10 cellular contexts compared by ENCODE assay signal in genomic region chr16:80317132-80318098, GRCh38.
DNase-seq lines count a peak whose midpoint lies in the region; ATAC-seq and TF ChIP-seq lines count a peak whose summit lies in the region.
"Had no signal": no experiment of that assay in that cellular context is flagged by ENCODE, and none has a peak within 500 bp of the region (broad histone marks: within the 10 kb centered on the region; RNA-seq: fewer than 3 reads in every experiment).

No MANE protein-coding gene starts in this region.

- H3K27me3 ChIP-seq in foreskin keratinocyte (no peaks in the 10 kb centered on the region), esophagus muscularis mucosa (no peaks in the 10 kb centered on the region)

- TF ChIP-seq POLR2A in esophagus muscularis mucosa (IDR thresholded peaks at IDR 0.05; ENCODE audit: low read depth), result no peak

- ATAC-seq in foreskin keratinocyte (peak; percentile 70), GM18907 (IDR thresholded peaks at IDR 0.05; ENCODE audit: unreplicated experiment) (no peak)

- intact Hi-C loops in esophagus muscularis mucosa (cut with DNase I), result no loop called here

- TF ChIP-seq EP300 in esophagus muscularis mucosa (IDR thresholded peaks at IDR 0.05), result no peak

- H3K4me1 ChIP-seq in foreskin keratinocyte (no peaks in the 10 kb centered on the region), esophagus muscularis mucosa (no peaks in the 10 kb centered on the region)
- H3K4me1 ChIP-seq: sigmoid colon had no signal

- H3K4me3 ChIP-seq in esophagus muscularis mucosa, result no peak overlapping the region
- H3K4me3 ChIP-seq: sigmoid colon had no signal

- no peak overlapping the region for H3K27ac ChIP-seq in 22Rv1
- no peak overlapping the region for H3K27ac ChIP-seq in foreskin keratinocyte
- no peak overlapping the region for H3K27ac ChIP-seq in esophagus muscularis mucosa (replicated peaks in 1 of 4)
- H3K27ac ChIP-seq: sigmoid colon had no signal

- H3K36me3 ChIP-seq in esophagus muscularis mucosa, result no peaks in the 10 kb centered on the region
- H3K36me3 ChIP-seq: sigmoid colon had no signal

- 65% methylated on average over 19 of the region's 20 CpGs for WGBS in esophagus muscularis mucosa

- no peaks in the 10 kb centered on the region for H3K9me3 ChIP-seq in esophagus muscularis mucosa
- H3K9me3 ChIP-seq: sigmoid colon had no signal

- peak; percentile 54 for TF ChIP-seq CTCF in 22Rv1 (IDR thresholded peaks at IDR 0.05)
- TF ChIP-seq CTCF in foreskin keratinocyte (conservative IDR thresholded peaks at IDR 0.05), result peak; percentile 53
- no peak for TF ChIP-seq CTCF in esophagus muscularis mucosa (IDR thresholded peaks at IDR 0.05)

- DNase-seq in ELR (ENCODE audit: low read depth) (peak; percentile 32), NOMO-1 treated with DMSO at 0.1 percent for 48 hours (lab: John Stamatoyannopoulos, UW; ENCODE audit: unreplicated experiment) (peak; percentile 92), foreskin keratinocyte (peak in 1 of 2 donors; percentile 7), NCI-H128 (lab: John Stamatoyannopoulos, UW; ENCODE audit: unreplicated experiment) (no peak), esophagus muscularis mucosa (ENCODE audit: extremely low spot score) (no peak)
- no peak for DNase-seq in activated T-cell treated with anti-CD3 and anti-CD28 coated beads, Interleukin-2, amount 50 U/mL, for 1 hour
- DNase-seq: NCI-H1694 treated with DMSO at 0.1 percent for 48 hours, sigmoid colon had no signal

Comparison
In these comparisons a context has a peak if more than half of its experiments do, and no peak if none do; other contexts are left out.
1. CTCF ChIP-seq: peak in 22Rv1 (single experiment) and foreskin keratinocyte (single experiment); none in esophagus muscularis mucosa (0 of 3).
2. DNase-seq: peak in ELR (single experiment) and NOMO-1 treated with DMSO at 0.1 percent for 48 hours (single experiment); none in NCI-H128 (single experiment), esophagus muscularis mucosa (single experiment) and activated T-cell treated with anti-CD3 and anti-CD28 coated beads, Interleukin-2, amount 50 U/mL, for 1 hour (single experiment).